Comparison of ENCODE assay signal across 29 cellular contexts in the genomic region with DNA sequence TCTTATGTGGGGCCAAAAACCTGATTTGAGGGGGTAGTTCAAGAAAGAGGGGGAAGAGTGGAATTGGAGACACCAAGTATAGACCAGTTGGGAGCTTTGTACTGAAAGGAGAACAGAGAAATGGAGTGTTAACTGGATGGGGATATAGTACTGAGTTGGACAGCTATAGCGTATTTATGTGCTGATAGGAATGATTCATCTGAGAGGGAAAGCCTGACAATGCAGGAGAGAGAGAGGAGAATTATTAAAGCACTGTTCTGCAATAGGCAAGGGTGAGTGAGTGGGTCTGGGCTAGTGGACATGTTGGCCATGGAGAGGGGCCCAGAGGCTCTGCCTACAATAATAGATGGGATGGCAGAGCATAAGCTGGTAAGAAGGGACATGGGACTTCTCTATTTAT.
"Had no signal": no experiment of that assay in that cellular context is flagged by ENCODE, and none has a peak within 500 bp of the region (broad histone marks: within the 10 kb centered on the region; RNA-seq: fewer than 3 reads in every experiment).

No MANE protein-coding gene starts in this region.

- H3K4me3 ChIP-seq: body of pancreas, breast epithelium, cardiac muscle cell, coronary artery, dorsolateral prefrontal cortex had no signal

- H3K36me3 ChIP-seq: breast epithelium, cardiac muscle cell had no signal

- DNase-seq: activated CD4-positive, alpha-beta memory T cell treated with anti-CD3 and anti-CD28 coated beads for 36 hours; activated CD4-positive, alpha-beta T cell treated with anti-CD3 and anti-CD28 coated beads for 1 hour; activated CD4-positive, alpha-beta T cell treated with anti-CD3 and anti-CD28 coated beads for 4 hours; activated CD8-positive, alpha-beta memory T cell treated with anti-CD3 and anti-CD28 coated beads, Interleukin-2, amount 10 ng/mL, durations not matched to agents 7 days and 5 days; activated CD8-positive, alpha-beta memory T cell treated with anti-CD3 and anti-CD28 coated beads, Interleukin-2, amount 50 U/mL, for 48 hours; activated CD8-positive, alpha-beta T cell treated with anti-CD3 and anti-CD28 coated beads, Interleukin-2, amount 10 ng/mL, durations not matched to agents 7 days and 5 days; activated gamma-delta T cell; activated naive CD4-positive, alpha-beta T cell; activated naive CD4-positive, alpha-beta T cell treated with anti-CD3 and anti-CD28 coated beads, Interleukin-2, amount 50 U/mL, for 16 hours; activated T-cell treated with anti-CD3 and anti-CD28 coated beads for 4 hours; activated T-cell treated with anti-CD3 and anti-CD28 coated beads, Interleukin-2, amount 50 U/mL, for 24 hours; activated T-cell treated with anti-CD3 and anti-CD28 coated beads, Interleukin-2, amount 50 U/mL, for 72 hours; amniotic stem cell; anterior cingulate cortex; central memory CD4-positive, alpha-beta T cell; cerebellar nuclear complex; dorsolateral prefrontal cortex; effector memory CD4-positive, alpha-beta T cell; endodermal cell; foreskin fibroblast; head of caudate nucleus; T-helper 2 cell had no signal

- FAIRE-seq: frontal cortex had no signal

- ATAC-seq: activated CD8-positive, alpha-beta memory T cell treated with anti-CD3 and anti-CD28 coated beads, Interleukin-2, amount 10 ng/mL, durations not matched to agents 7 days and 5 days; activated CD8-positive, alpha-beta T cell treated with anti-CD3 and anti-CD28 coated beads, Interleukin-2, amount 10 ng/mL, durations not matched to agents 7 days and 5 days; activated T-cell treated with anti-CD3 and anti-CD28 coated beads, Interleukin-2, amount 50 U/mL, for 72 hours; esophagus mucosa had no signal

- H3K27ac ChIP-seq: body of pancreas, breast epithelium, cardiac muscle cell, coronary artery, dorsolateral prefrontal cortex, VCaP had no signal

- H3K9me3 ChIP-seq: body of pancreas had no signal

- H3K4me1 ChIP-seq: breast epithelium had no signal

- H3K27me3 ChIP-seq: body of pancreas, breast epithelium, cardiac muscle cell, dorsolateral prefrontal cortex had no signal
